In the genomic region with DNA sequence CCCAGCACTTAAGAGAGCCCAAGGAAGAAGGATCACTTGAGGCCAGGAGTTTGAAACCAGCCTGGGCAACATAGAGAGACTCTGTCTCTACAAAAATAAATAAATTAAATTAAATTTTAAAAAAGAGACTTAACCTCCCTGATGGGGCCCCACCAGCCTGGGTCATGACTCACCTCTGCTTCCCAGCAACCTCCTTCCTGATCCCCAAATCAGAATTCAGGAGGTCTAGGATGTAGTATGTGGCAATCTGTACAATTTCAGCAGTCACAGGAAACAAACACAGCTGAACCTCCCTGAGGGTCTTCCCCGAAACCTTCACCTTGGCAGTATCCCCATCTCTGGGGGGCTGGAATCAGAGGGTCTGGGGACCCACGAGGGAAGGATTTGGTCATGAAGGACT, we compare ENCODE assay signal across 18 cellular contexts. TPM values are rescaled to one million over a fixed set of nuclear protein-coding genes. Genes with fewer than 3 reads are reported as not detected.
DNase-seq lines count a peak whose midpoint lies in the region; ATAC-seq and TF ChIP-seq lines count a peak whose summit lies in the region.
"Had no signal": no experiment of that assay in that cellular context is flagged by ENCODE, and none has a peak within 500 bp of the region (broad histone marks: within the 10 kb centered on the region; RNA-seq: fewer than 3 reads in every experiment).

No MANE protein-coding gene starts in this region.

- TF ChIP-seq CTCF in epithelial cell of esophagus (IDR thresholded peaks at IDR 0.05; ENCODE audit: insufficient read depth, low read depth, low read length, missing control alignments) (no peak), parathyroid adenoma (IDR thresholded peaks at IDR 0.05) (no peak)

- no peak overlapping the region for H3K4me3 ChIP-seq in epithelial cell of esophagus (ENCODE audit: low read length)
- no peak overlapping the region for H3K4me3 ChIP-seq in parathyroid adenoma (ENCODE audit: low read depth, low read length)
- H3K4me3 ChIP-seq: gastrocnemius medialis, HAP-1, SK-N-MC, skin epidermis, stomach had no signal

- H3K4me1 ChIP-seq in parathyroid adenoma = peaks cover 7% of the 10 kb centered on the region

- H3K4me2 ChIP-seq in parathyroid adenoma (ENCODE audit: low read length) = no peak overlapping the region

- no peaks in the 10 kb centered on the region for H3K36me3 ChIP-seq in parathyroid adenoma (ENCODE audit: control insufficient read depth, insufficient read depth, low read length)
- H3K36me3 ChIP-seq: gastrocnemius medialis, HAP-1, neutrophil, stomach had no signal

- H3K9me3 ChIP-seq in parathyroid adenoma (ENCODE audit: control insufficient read depth, low read length) = no peaks in the 10 kb centered on the region
- H3K9me3 ChIP-seq: gastrocnemius medialis, HAP-1, neutrophil, stomach had no signal

- ATAC-seq in HG03135 (IDR thresholded peaks at IDR 0.05; ENCODE audit: unreplicated experiment) = no peak
- ATAC-seq: gastrocnemius medialis had no signal

- peak; percentile 63 for DNase-seq in EH (ENCODE audit: low read depth)
- peak; percentile 68 for DNase-seq in LHCN-M2 (ENCODE audit: low read depth)
- peak; percentile 31 for DNase-seq in epithelial cell of esophagus (ENCODE audit: low read depth)
- no peak for DNase-seq in COR-L47 (lab: John Stamatoyannopoulos, UW)
- DNase-seq in NCI-H526 (lab: John Stamatoyannopoulos, UW) = no peak
- DNase-seq: activated CD4-positive, alpha-beta memory T cell treated with anti-CD3 and anti-CD28 coated beads, Interleukin-2, amount 10 ng/mL, durations not matched to agents 7 days and 5 days; activated gamma-delta T cell; CD4-positive, alpha-beta T cell; gastrocnemius medialis; NCI-H2227 treated with DMSO at 0.1 percent for 48 hours; stomach had no signal

- peak overlapping the region; percentile 33 for H3K27ac ChIP-seq in parathyroid adenoma
- H3K27ac ChIP-seq: neutrophil, SK-N-MC had no signal

- no peaks in the 10 kb centered on the region for H3K79me2 ChIP-seq in parathyroid adenoma

- no peaks in the 10 kb centered on the region for H3K27me3 ChIP-seq in parathyroid adenoma (ENCODE audit: control insufficient read depth, insufficient read depth, low read length)
- H3K27me3 ChIP-seq: gastrocnemius medialis, neutrophil, stomach had no signal

- no peak overlapping the region for H2AFZ ChIP-seq in parathyroid adenoma

- no peak overlapping the region for H3K9ac ChIP-seq in parathyroid adenoma

RNA-seq across cellular contexts. Expression of a gene that starts 9.7 kb away (rescaled TPM):
- total RNA-seq in LHCN-M2 (2014; rRNA removed) = 68.5 and 71.6 TPM in 2 replicates
- 44.9 TPM for polyA plus RNA-seq in LHCN-M2 (2012)

RNA-seq across cellular contexts. Expression of a gene that starts 16.4 kb away (rescaled TPM):
- 59.0 and 63.9 TPM in 2 replicates for total RNA-seq in LHCN-M2 (2014; rRNA removed)
- 40.9 TPM for polyA plus RNA-seq in LHCN-M2 (2012)

RNA-seq across cellular contexts. Expression of a gene that starts 17.5 kb away (rescaled TPM):
- 1.9 and 4.2 TPM in 2 replicates for total RNA-seq in LHCN-M2 (2014; rRNA removed)
- 4.0 TPM for polyA plus RNA-seq in LHCN-M2 (2012)

RNA-seq across cellular contexts. Expression of a gene that starts 18.0 kb away (rescaled TPM):
- not detected in 2 replicates for total RNA-seq in LHCN-M2 (2014; rRNA removed)
- 0.35 TPM for polyA plus RNA-seq in LHCN-M2 (2012)
- total RNA-seq: Daoy had no signal

RNA-seq across cellular contexts. Expression of a gene that starts 33.0 kb away (rescaled TPM):
- 41.3 and 51.7 TPM in 2 replicates for total RNA-seq in LHCN-M2 (2014; rRNA removed)
- 35.3 TPM for polyA plus RNA-seq in LHCN-M2 (2012)

Comparison
In these comparisons a context has a peak if more than half of its experiments do, and no peak if none do; other contexts are left out.
1. DNase-seq: peak in EH (single experiment), LHCN-M2 (single experiment) and epithelial cell of esophagus (single experiment); none in COR-L47 (single experiment) and NCI-H526 (0 of 2).